1 cellular context compared by ENCODE assay signal in genomic region chr4:105192910-105193309, GRCh38.
TF ChIP-seq lines count a peak whose summit lies in the region.

No MANE protein-coding gene starts in this region.

TF ChIP-seq in HepG2, 621 proteins besides CTCF, POLR2A, EP300 and RAD21 (continues in another document):
- TF ChIP-seq TBX3 (IDR thresholded peaks at IDR 0.05; ENCODE audit: borderline replicate concordance) (0 out of 2 replicates have a peak, but pooled peaks have one; percentile 20), ATF2 (CRISPR knock-in tag; IDR thresholded peaks at IDR 0.05) (0 out of 2 replicates have a peak, but pooled peaks have one; percentile 20), PAXIP1 (CRISPR knock-in tag; conservative IDR thresholded peaks at IDR 0.05) (peak; percentile 46), ZNF598 (CRISPR knock-in tag; IDR thresholded peaks at IDR 0.05; ENCODE audit: borderline replicate concordance) (no peak), ARID5B (CRISPR knock-in tag; IDR thresholded peaks at IDR 0.05) (peak; percentile 50), PREB (CRISPR knock-in tag; IDR thresholded peaks at IDR 0.05) (no peak), SOX6 (IDR thresholded peaks at IDR 0.05) (no peak), SOX6 (CRISPR knock-in tag; IDR thresholded peaks at IDR 0.05) (peak; percentile 59; the same call in 1 of the 2 replicates), JARID2 (CRISPR knock-in tag; IDR thresholded peaks at IDR 0.05; ENCODE audit: insufficient replicate concordance) (no peak), ZNF317 (CRISPR knock-in tag; IDR thresholded peaks at IDR 0.05) (no peak), EHMT2 (IDR thresholded peaks at IDR 0.05; ENCODE audit: borderline replicate concordance, low read depth, low read length) (no peak), HDAC2 (CRISPR knock-in tag; IDR thresholded peaks at IDR 0.05) (0 out of 2 replicates have a peak, but pooled peaks have one; percentile 41), PBX2 (CRISPR knock-in tag; IDR thresholded peaks at IDR 0.05) (no peak), SOX5 (CRISPR knock-in tag; IDR thresholded peaks at IDR 0.05; ENCODE audit: borderline replicate concordance) (0 out of 2 replicates have a peak, but pooled peaks have one; percentile 20), NCOR1 (IDR thresholded peaks at IDR 0.05; ENCODE audit: borderline replicate concordance, low read length) (peak; percentile 46; the same call in 1 of the 2 replicates), THRA (CRISPR knock-in tag; IDR thresholded peaks at IDR 0.05; ENCODE audit: borderline replicate concordance) (no peak), ZNF253 (CRISPR knock-in tag; IDR thresholded peaks at IDR 0.05; ENCODE audit: borderline replicate concordance) (no peak), ZSCAN5A (CRISPR knock-in tag; IDR thresholded peaks at IDR 0.05; ENCODE audit: borderline replicate concordance) (peak; percentile 21; the same call in 1 of the 2 replicates), SALL1 (CRISPR knock-in tag; IDR thresholded peaks at IDR 0.05) (peak; percentile 19; the same call in 1 of the 2 replicates), ZSCAN29 (CRISPR knock-in tag; conservative IDR thresholded peaks at IDR 0.05) (no peak), ZNF121 (CRISPR knock-in tag; IDR thresholded peaks at IDR 0.05) (no peak), CSRNP1 (CRISPR knock-in tag; IDR thresholded peaks at IDR 0.05) (no peak), NFE2L1 (CRISPR knock-in tag; IDR thresholded peaks at IDR 0.05; ENCODE audit: borderline replicate concordance) (no peak), HNRNPK (IDR thresholded peaks at IDR 0.05; ENCODE audit: low read depth, low read length, poor library complexity, severe bottlenecking) (no peak), ZBTB8A (CRISPR knock-in tag; IDR thresholded peaks at IDR 0.05; ENCODE audit: borderline replicate concordance, low read depth) (no peak), ZNF577 (CRISPR knock-in tag; IDR thresholded peaks at IDR 0.05; ENCODE audit: borderline replicate concordance, low read depth) (no peak), SOX13 (IDR thresholded peaks at IDR 0.05) (no peak), SOX13 (CRISPR knock-in tag; conservative IDR thresholded peaks at IDR 0.05 in 1 of 2, IDR thresholded peaks at IDR 0.05 in 1 of 2) (peak in 1 of 2 experiments; percentile 64; a peak in 2 of 4 replicates), POGZ (CRISPR knock-in tag; IDR thresholded peaks at IDR 0.05) (peak; percentile 40; the same call in 1 of the 2 replicates), NR2F6 (IDR thresholded peaks at IDR 0.05) (0 out of 2 replicates have a peak, but pooled peaks have one; percentile 25), NR2F6 (CRISPR knock-in tag; IDR thresholded peaks at IDR 0.05) (no peak), MTF1 (CRISPR knock-in tag; IDR thresholded peaks at IDR 0.05) (no peak), GATAD2A (CRISPR knock-in tag; IDR thresholded peaks at IDR 0.05) (peak; percentile 56; the same call in 1 of the 2 replicates), ZNF704 (CRISPR knock-in tag; IDR thresholded peaks at IDR 0.05; ENCODE audit: borderline replicate concordance) (no peak), ONECUT2 (CRISPR knock-in tag; IDR thresholded peaks at IDR 0.05) (peak; percentile 81), NFYC (CRISPR knock-in tag; IDR thresholded peaks at IDR 0.05) (no peak), ZFP82 (CRISPR knock-in tag; IDR thresholded peaks at IDR 0.05; ENCODE audit: borderline replicate concordance) (no peak), THAP8 (CRISPR knock-in tag; IDR thresholded peaks at IDR 0.05; ENCODE audit: borderline replicate concordance) (no peak), GFI1 (CRISPR knock-in tag; IDR thresholded peaks at IDR 0.05; ENCODE audit: borderline replicate concordance) (0 out of 2 replicates have a peak, but pooled peaks have one; percentile 36), FOXP1 (IDR thresholded peaks at IDR 0.05) (no peak), FOXP1 (CRISPR knock-in tag; IDR thresholded peaks at IDR 0.05) (peak; percentile 30; the same call in 1 of the 2 replicates), CEBPB (IDR thresholded peaks at IDR 0.05; ENCODE audit: borderline replicate concordance, low read depth, low read length) (no peak), THYN1 (CRISPR knock-in tag; IDR thresholded peaks at IDR 0.05; ENCODE audit: borderline replicate concordance, low read depth) (no peak), ZNF775 (CRISPR knock-in tag; IDR thresholded peaks at IDR 0.05; ENCODE audit: borderline replicate concordance) (peak; percentile 95), KDM1A (CRISPR knock-in tag; IDR thresholded peaks at IDR 0.05) (0 out of 2 replicates have a peak, but pooled peaks have one; percentile 23)
